8 cellular contexts compared by ENCODE assay signal in the genomic region with DNA sequence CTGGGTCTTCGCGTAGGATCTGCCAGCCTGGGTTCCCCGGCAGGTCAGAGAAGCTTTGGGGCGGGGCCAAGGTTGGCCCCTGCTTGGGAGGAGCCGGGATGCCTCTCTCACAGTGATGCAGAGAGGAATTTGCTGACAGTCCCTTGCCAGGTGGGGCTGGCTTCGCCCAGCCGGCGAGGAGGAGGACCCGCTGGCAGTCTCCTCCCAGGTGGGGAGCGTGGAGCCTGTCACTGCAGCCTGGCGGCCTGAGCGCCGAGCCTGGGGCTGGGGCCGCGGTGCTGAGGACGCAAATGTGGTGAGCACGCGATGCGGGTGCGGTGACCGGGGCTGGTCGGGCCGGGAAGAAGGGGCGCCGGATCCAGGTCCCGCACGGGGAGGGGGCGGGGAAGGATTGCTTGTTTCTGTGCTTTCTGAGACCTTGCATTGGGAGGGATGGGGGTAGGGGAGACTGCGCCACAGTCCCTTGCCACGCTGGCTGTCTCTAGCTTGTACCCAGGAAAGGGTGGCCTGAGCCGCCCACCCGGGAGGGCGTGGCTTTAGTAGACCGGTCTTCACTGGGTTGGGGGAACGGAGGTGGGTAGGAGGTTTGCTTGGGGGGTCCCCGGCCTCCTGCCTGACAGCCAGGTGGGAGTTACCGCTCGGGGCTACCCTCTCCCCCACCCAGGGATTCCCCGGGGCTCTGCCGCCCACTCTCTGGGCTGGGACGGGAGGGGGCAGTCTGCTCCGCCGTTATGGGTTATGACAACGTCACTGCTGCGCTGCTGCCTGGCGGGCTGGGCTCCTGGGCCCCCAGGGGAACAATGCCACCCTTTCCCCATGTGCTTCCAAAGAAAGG. TPM values are rescaled to one million over a fixed set of nuclear protein-coding genes. Genes with fewer than 3 reads are reported as not detected.
A peak's percentile ranks its signal among the peaks of the same experiment; 100 is the strongest.
DNase-seq lines count a peak whose midpoint lies in the region; ATAC-seq and TF ChIP-seq lines count a peak whose summit lies in the region.

A gene with protein sequence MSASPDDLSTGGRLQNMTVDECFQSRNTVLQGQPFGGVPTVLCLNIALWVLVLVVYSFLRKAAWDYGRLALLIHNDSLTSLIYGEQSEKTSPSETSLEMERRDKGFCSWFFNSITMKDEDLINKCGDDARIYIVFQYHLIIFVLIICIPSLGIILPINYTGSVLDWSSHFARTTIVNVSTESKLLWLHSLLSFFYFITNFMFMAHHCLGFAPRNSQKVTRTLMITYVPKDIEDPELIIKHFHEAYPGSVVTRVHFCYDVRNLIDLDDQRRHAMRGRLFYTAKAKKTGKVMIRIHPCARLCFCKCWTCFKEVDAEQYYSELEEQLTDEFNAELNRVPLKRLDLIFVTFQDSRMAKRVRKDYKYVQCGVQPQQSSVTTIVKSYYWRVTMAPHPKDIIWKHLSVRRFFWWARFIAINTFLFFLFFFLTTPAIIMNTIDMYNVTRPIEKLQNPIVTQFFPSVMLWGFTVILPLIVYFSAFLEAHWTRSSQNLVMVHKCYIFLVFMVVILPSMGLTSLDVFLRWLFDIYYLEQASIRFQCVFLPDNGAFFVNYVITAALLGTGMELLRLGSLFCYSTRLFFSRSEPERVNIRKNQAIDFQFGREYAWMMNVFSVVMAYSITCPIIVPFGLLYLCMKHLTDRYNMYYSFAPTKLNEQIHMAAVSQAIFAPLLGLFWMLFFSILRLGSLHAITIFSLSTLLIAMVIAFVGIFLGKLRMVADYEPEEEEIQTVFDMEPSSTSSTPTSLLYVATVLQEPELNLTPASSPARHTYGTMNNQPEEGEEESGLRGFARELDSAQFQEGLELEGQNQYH (plus strand): TSS at position 196 of the 835 bp plus-strand sequence. CDS start 37,016 bp downstream, outside the sequence.

- H3K4me3 Mint-ChIP-seq in activated naive CD8-positive, alpha-beta T cell treated with anti-CD3 and anti-CD28 coated beads, Interleukin-2, amount 10 ng/mL, durations not matched to agents 7 days and 5 days, result peak within 1 kb of the TSS; percentile 69

- peak within 1 kb of the TSS; percentile 47 for H3K9ac ChIP-seq in smooth muscle cell (ENCODE audit: low read depth)

- H3K36me3 ChIP-seq in smooth muscle cell (ENCODE audit: low read depth), result no peaks in the 10 kb centered on the region

- no peaks in the 10 kb centered on the region for H3K9me3 Mint-ChIP-seq in activated naive CD8-positive, alpha-beta T cell treated with anti-CD3 and anti-CD28 coated beads, Interleukin-2, amount 10 ng/mL, durations not matched to agents 7 days and 5 days

- H3K4me1 Mint-ChIP-seq in activated naive CD8-positive, alpha-beta T cell treated with anti-CD3 and anti-CD28 coated beads, Interleukin-2, amount 10 ng/mL, durations not matched to agents 7 days and 5 days, result peaks cover 7% of the 10 kb centered on the region

- WGBS in smooth muscle cell (ENCODE audit: low lambda C conversion rate), result 3% methylated on average over 41 of the region's 46 CpGs

- H3K36me3 Mint-ChIP-seq in activated naive CD8-positive, alpha-beta T cell treated with anti-CD3 and anti-CD28 coated beads, Interleukin-2, amount 10 ng/mL, durations not matched to agents 7 days and 5 days, result no peaks in the 10 kb centered on the region

- peaks cover 19% of the 10 kb centered on the region for H4K20me1 ChIP-seq in smooth muscle cell (ENCODE audit: low read depth)

- H3K9me3 ChIP-seq in smooth muscle cell (replicated peaks; ENCODE audit: low read depth), result no peaks in the 10 kb centered on the region

- H3K4me3 ChIP-seq in smooth muscle cell, result peak within 1 kb of the TSS; percentile 61

- H3F3A ChIP-seq in smooth muscle cell (ENCODE audit: low read depth), result no peaks in the 10 kb centered on the region

- H3K79me2 ChIP-seq in smooth muscle cell (ENCODE audit: low read depth), result no peaks in the 10 kb centered on the region

- DNase-seq in Ammon's horn (ENCODE audit: low spot score) (peak; percentile 66), NCI-H1048 (lab: John Stamatoyannopoulos, UW) (peak; percentile 84), SK-N-DZ (ENCODE audit: low spot score) (peak; percentile 95), iPS DF 19.7 (ENCODE audit: low read depth, low spot score) (peak; percentile 98), smooth muscle cell (lab: John Stamatoyannopoulos, UW; ENCODE audit: unreplicated experiment) (peak; percentile 35), OCI-M2 (lab: John Stamatoyannopoulos, UW; ENCODE audit: unreplicated experiment) (no peak)
- peak; percentile 59 for DNase-seq in activated naive CD8-positive, alpha-beta T cell treated with anti-CD3 and anti-CD28 coated beads, Interleukin-2, amount 10 ng/mL, durations not matched to agents 7 days and 5 days

- peaks cover under 1% of the 10 kb centered on the region for H3K4me1 ChIP-seq in smooth muscle cell (ENCODE audit: low read depth)

- H3K27me3 ChIP-seq in smooth muscle cell (ENCODE audit: low read depth), result no peaks in the 10 kb centered on the region

- H3K27ac Mint-ChIP-seq in activated naive CD8-positive, alpha-beta T cell treated with anti-CD3 and anti-CD28 coated beads, Interleukin-2, amount 10 ng/mL, durations not matched to agents 7 days and 5 days, result no peak within 1 kb of the TSS

- H2AFZ ChIP-seq in smooth muscle cell (ENCODE audit: low read depth), result peak within 1 kb of the TSS; percentile 83

- TF ChIP-seq CTCF in smooth muscle cell (IDR thresholded peaks at IDR 0.05; ENCODE audit: borderline replicate concordance, insufficient read depth, poor library complexity, severe bottlenecking), result no peak

- H3K27me3 Mint-ChIP-seq in activated naive CD8-positive, alpha-beta T cell treated with anti-CD3 and anti-CD28 coated beads, Interleukin-2, amount 10 ng/mL, durations not matched to agents 7 days and 5 days, result peaks cover 24% of the 10 kb centered on the region

- ATAC-seq in GM21390 (IDR thresholded peaks at IDR 0.05; ENCODE audit: unreplicated experiment), result peak; percentile 75
- peak; percentile 85 for ATAC-seq in activated naive CD8-positive, alpha-beta T cell treated with anti-CD3 and anti-CD28 coated beads, Interleukin-2, amount 10 ng/mL, durations not matched to agents 7 days and 5 days (ENCODE audit: low read depth)

- POLR2A ChIA-PET in activated naive CD8-positive, alpha-beta T cell treated with anti-CD3 and anti-CD28 coated beads, Interleukin-2, amount 10 ng/mL, durations not matched to agents 7 days and 5 days (lab: Charles Lee), result no interaction called here

- no peak within 1 kb of the TSS for H3K27ac ChIP-seq in smooth muscle cell (ENCODE audit: low read depth)

- H3K4me2 ChIP-seq in smooth muscle cell, result peak within 1 kb of the TSS; percentile 91

RNA-seq across cellular contexts. Expression of the gene that starts here (rescaled TPM):
- 2.4 and 4.0 TPM in 2 replicates for polyA plus RNA-seq in SK-N-DZ (2014; cell fraction: cytosol; rRNA removed)
- polyA plus RNA-seq in SK-N-DZ (2014; cell fraction: nucleus; rRNA removed), result 8.3 and 10.0 TPM in 2 replicates
- total RNA-seq in activated naive CD8-positive, alpha-beta T cell treated with anti-CD3 and anti-CD28 coated beads, Interleukin-2, amount 10 ng/mL, durations not matched to agents 7 days and 5 days, result 1 to 10 TPM in 1 of 2 experiments, under 1 TPM in 1; 0.48 to 1.4 TPM
- total RNA-seq in smooth muscle cell, result 4.3 and 10.4 TPM in 2 replicates
- polyA plus RNA-seq in smooth muscle cell, result 7.7 and 8.7 TPM in 2 replicates
